8 cellular contexts compared by ENCODE assay signal in the genomic region with DNA sequence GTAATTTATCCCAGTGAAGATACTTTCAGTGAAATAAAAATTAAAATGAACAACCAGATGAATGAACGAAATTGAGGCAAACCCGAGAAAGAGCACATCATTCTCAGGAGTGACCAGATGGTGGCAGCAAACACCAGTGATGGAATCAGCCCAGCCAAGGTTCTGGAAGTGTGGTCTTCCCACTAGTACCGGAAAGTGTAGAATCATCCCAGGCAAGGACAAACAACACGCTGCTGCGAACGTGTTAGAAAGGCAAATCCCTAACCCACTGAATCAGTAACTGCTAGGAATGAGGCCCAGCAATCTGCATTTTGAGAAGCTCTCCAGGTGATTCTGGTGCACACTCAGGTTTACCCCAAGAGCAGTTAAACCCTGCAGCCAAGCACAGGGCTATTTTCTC. TPM values are rescaled to one million over a fixed set of nuclear protein-coding genes. Genes with fewer than 3 reads are reported as not detected.
DNase-seq lines count a peak whose midpoint lies in the region; ATAC-seq and TF ChIP-seq lines count a peak whose summit lies in the region.

No MANE protein-coding gene starts in this region.

- no peak overlapping the region for H3K27ac Mint-ChIP-seq in activated naive CD4-positive, alpha-beta T cell treated with anti-CD3 and anti-CD28 coated beads for 36 hours
- no peak overlapping the region for H3K27ac Mint-ChIP-seq in neural crest cell (ENCODE audit: unreplicated experiment)

- H3K36me3 ChIP-seq in fibroblast of lung (ENCODE audit: control insufficient read depth, insufficient read depth, low read length) = no peaks in the 10 kb centered on the region

- no peak overlapping the region for H3K4me3 ChIP-seq in fibroblast of lung (replicated peaks in 1 of 4; ENCODE audit: control extremely low read depth in 1 of 4, insufficient read depth in 1 of 4, low read depth in 3 of 4, low read length in 4 of 4)

- no peaks in the 10 kb centered on the region for H3K4me1 Mint-ChIP-seq in activated naive CD4-positive, alpha-beta T cell treated with anti-CD3 and anti-CD28 coated beads for 36 hours (ENCODE audit: low read depth)
- peaks cover 9% of the 10 kb centered on the region for H3K4me1 Mint-ChIP-seq in neural crest cell

- no peak overlapping the region for H3K4me3 Mint-ChIP-seq in activated naive CD4-positive, alpha-beta T cell treated with anti-CD3 and anti-CD28 coated beads for 36 hours
- no peak overlapping the region for H3K4me3 Mint-ChIP-seq in neural crest cell

- intact Hi-C loops in activated naive CD4-positive, alpha-beta T cell treated with anti-CD3 and anti-CD28 coated beads for 36 hours (cut with micrococcal nuclease) = loop anchor here (5.0 to 10.0 kb wide), 2 partner anchors 320 to 683 kb away; no protein-coding TSS in a partner anchor

- no peaks in the 10 kb centered on the region for H4K20me1 ChIP-seq in fibroblast of lung (ENCODE audit: control insufficient read depth, extremely low read depth, insufficient read depth, low read length)

- H3K4me2 ChIP-seq in fibroblast of lung (ENCODE audit: extremely low read depth, insufficient read depth, low read length) = no peak overlapping the region

- H3K4me1 ChIP-seq in fibroblast of lung (ENCODE audit: control insufficient read depth, extremely low read depth, insufficient read depth, low read length) = no peaks in the 10 kb centered on the region

- H3K9me3 ChIP-seq in fibroblast of lung (ENCODE audit: control insufficient read depth, insufficient read depth, low read depth, low read length) = no peaks in the 10 kb centered on the region

- no peak overlapping the region for H2AFZ ChIP-seq in fibroblast of lung (ENCODE audit: low read length)

- H3K27ac ChIP-seq in fibroblast of lung (ENCODE audit: insufficient read depth, low read length) = no peak overlapping the region

- CTCF ChIA-PET in activated naive CD4-positive, alpha-beta T cell treated with anti-CD3 and anti-CD28 coated beads for 36 hours (lab: Charles Lee) = interaction anchor here (0.6 to 1.8 kb wide), 10 partner anchors 12 to 680 kb away, joined by 3 to 7 read pairs (median 3); no protein-coding TSS in a partner anchor

- peaks cover 23% of the 10 kb centered on the region for H3K27me3 Mint-ChIP-seq in activated naive CD4-positive, alpha-beta T cell treated with anti-CD3 and anti-CD28 coated beads for 36 hours (ENCODE audit: low read depth)
- H3K27me3 Mint-ChIP-seq in neural crest cell (ENCODE audit: low read depth) = peaks cover 21% of the 10 kb centered on the region

- H3K27me3 ChIP-seq in fibroblast of lung (ENCODE audit: control insufficient read depth, insufficient read depth, low read length) = peaks cover 3% of the 10 kb centered on the region

- peak; percentile 83 for TF ChIP-seq CTCF in LNCAP (IDR thresholded peaks at IDR 0.05)
- peak; percentile 84 to 85 for TF ChIP-seq CTCF in fibroblast of lung (conservative IDR thresholded peaks at IDR 0.05 in 1 of 2, IDR thresholded peaks at IDR 0.05 in 1 of 2; ENCODE audit: low read depth in 1 of 2, low read length in 2 of 2)
- TF ChIP-seq CTCF in neural crest cell (conservative IDR thresholded peaks at IDR 0.05) = peak; percentile 90

- peak; percentile 85 for ATAC-seq in SK-N-SH treated with all-trans-retinoic acid at 6 μM for 48 hours

- no peaks in the 10 kb centered on the region for H3K79me2 ChIP-seq in fibroblast of lung (ENCODE audit: control insufficient read depth, insufficient read depth, low read length)

- H3K36me3 Mint-ChIP-seq in activated naive CD4-positive, alpha-beta T cell treated with anti-CD3 and anti-CD28 coated beads for 36 hours (ENCODE audit: low read depth) = no peaks in the 10 kb centered on the region
- no peaks in the 10 kb centered on the region for H3K36me3 Mint-ChIP-seq in neural crest cell (ENCODE audit: low read depth)

- DNase-seq in activated naive CD4-positive, alpha-beta T cell treated with anti-CD3 and anti-CD28 coated beads for 36 hours = peak; percentile 43
- DNase-seq in activated naive CD4-positive, alpha-beta T cell treated with anti-CD3 and anti-CD28 coated beads, Interleukin-2, amount 50 U/mL, for 16 hours = no peak
- DNase-seq in fibroblast of lung (ENCODE audit: low read depth in 2 of 2) (peak; percentile 51 to 67), neural crest cell (ENCODE audit: low read depth, low spot score) (peak; percentile 72), GM19238 (ENCODE audit: insufficient read length, low spot score) (no peak)
- DNase-seq in activated CD4-positive, CD25-positive, alpha-beta regulatory T cell (lab: John Stamatoyannopoulos, UW) = no peak

- peaks cover under 1% of the 10 kb centered on the region for H3K9me3 Mint-ChIP-seq in activated naive CD4-positive, alpha-beta T cell treated with anti-CD3 and anti-CD28 coated beads for 36 hours
- H3K9me3 Mint-ChIP-seq in neural crest cell = no peaks in the 10 kb centered on the region

- no peak overlapping the region for H3K9ac ChIP-seq in fibroblast of lung (ENCODE audit: insufficient read depth, low read length)

TF ChIP-seq in SK-N-SH treated with all-trans-retinoic acid at 6 μM for 48 hours, 23 proteins besides CTCF, POLR2A, EP300 and RAD21:
- TF ChIP-seq ESRRG (CRISPR knock-in tag; IDR thresholded peaks at IDR 0.05) = no peak
- no peak for TF ChIP-seq ZC3H10 (CRISPR knock-in tag; IDR thresholded peaks at IDR 0.05)
- no peak for TF ChIP-seq TCF4 (CRISPR knock-in tag; IDR thresholded peaks at IDR 0.05; ENCODE audit: borderline replicate concordance)
- TF ChIP-seq ZFP3 (CRISPR knock-in tag; IDR thresholded peaks at IDR 0.05) = no peak
- no peak for TF ChIP-seq ARNTL (CRISPR knock-in tag; IDR thresholded peaks at IDR 0.05; ENCODE audit: borderline replicate concordance, low read depth)
- TF ChIP-seq ISL1 (CRISPR knock-in tag; IDR thresholded peaks at IDR 0.05) = no peak
- no peak for TF ChIP-seq ZNF565 (CRISPR knock-in tag; conservative IDR thresholded peaks at IDR 0.05; ENCODE audit: low read depth)
- TF ChIP-seq TOX (CRISPR knock-in tag; IDR thresholded peaks at IDR 0.05; ENCODE audit: borderline replicate concordance) = no peak
- TF ChIP-seq PPARA (CRISPR knock-in tag; IDR thresholded peaks at IDR 0.05; ENCODE audit: borderline replicate concordance) = no peak
- TF ChIP-seq ZNF70 (CRISPR knock-in tag; IDR thresholded peaks at IDR 0.05) = no peak
- no peak for TF ChIP-seq OSR1 (CRISPR knock-in tag; IDR thresholded peaks at IDR 0.05)
- TF ChIP-seq, protein P1, sequence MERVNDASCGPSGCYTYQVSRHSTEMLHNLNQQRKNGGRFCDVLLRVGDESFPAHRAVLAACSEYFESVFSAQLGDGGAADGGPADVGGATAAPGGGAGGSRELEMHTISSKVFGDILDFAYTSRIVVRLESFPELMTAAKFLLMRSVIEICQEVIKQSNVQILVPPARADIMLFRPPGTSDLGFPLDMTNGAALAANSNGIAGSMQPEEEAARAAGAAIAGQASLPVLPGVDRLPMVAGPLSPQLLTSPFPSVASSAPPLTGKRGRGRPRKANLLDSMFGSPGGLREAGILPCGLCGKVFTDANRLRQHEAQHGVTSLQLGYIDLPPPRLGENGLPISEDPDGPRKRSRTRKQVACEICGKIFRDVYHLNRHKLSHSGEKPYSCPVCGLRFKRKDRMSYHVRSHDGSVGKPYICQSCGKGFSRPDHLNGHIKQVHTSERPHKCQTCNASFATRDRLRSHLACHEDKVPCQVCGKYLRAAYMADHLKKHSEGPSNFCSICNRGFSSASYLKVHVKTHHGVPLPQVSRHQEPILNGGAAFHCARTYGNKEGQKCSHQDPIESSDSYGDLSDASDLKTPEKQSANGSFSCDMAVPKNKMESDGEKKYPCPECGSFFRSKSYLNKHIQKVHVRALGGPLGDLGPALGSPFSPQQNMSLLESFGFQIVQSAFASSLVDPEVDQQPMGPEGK (CRISPR knock-in tag; IDR thresholded peaks at IDR 0.05; ENCODE audit: borderline replicate concordance) = no peak

RNA-seq across cellular contexts. Expression of a gene that starts 15.5 kb away (rescaled TPM):
- total RNA-seq in activated naive CD4-positive, alpha-beta T cell treated with anti-CD3 and anti-CD28 coated beads for 36 hours = not detected
- total RNA-seq in fibroblast of lung (not detected in 2 replicates), neural crest cell (16.7 and 17.9 TPM in 2 replicates)
- not detected in 2 replicates for polyA plus RNA-seq in fibroblast of lung
- not detected in 2 replicates for polyA plus RNA-seq in fibroblast of lung (2012)
- polyA minus RNA-seq in fibroblast of lung (ENCODE audit: low replicate concordance) = not detected in 2 replicates

RNA-seq across cellular contexts. Expression of a gene that starts 19.2 kb away (rescaled TPM):
- not detected for total RNA-seq in activated naive CD4-positive, alpha-beta T cell treated with anti-CD3 and anti-CD28 coated beads for 36 hours
- not detected in 2 replicates for total RNA-seq in fibroblast of lung
- polyA plus RNA-seq in fibroblast of lung = not detected in 2 replicates
- polyA plus RNA-seq in fibroblast of lung (2012) = not detected in 2 replicates
- polyA minus RNA-seq in fibroblast of lung (ENCODE audit: low replicate concordance) = not detected in 2 replicates
- total RNA-seq in neural crest cell = 2.7 and 3.3 TPM in 2 replicates

RNA-seq across cellular contexts. Expression of a gene that starts 55.7 kb away (rescaled TPM):
- total RNA-seq in activated naive CD4-positive, alpha-beta T cell treated with anti-CD3 and anti-CD28 coated beads for 36 hours = 10 to 100 TPM; 14.2 to 16.2 TPM
- total RNA-seq in fibroblast of lung (12.6 and 14.4 TPM in 2 replicates), neural crest cell (19.7 and 23.0 TPM in 2 replicates)
- 6.2 and 6.9 TPM in 2 replicates for polyA plus RNA-seq in fibroblast of lung
- polyA plus RNA-seq in fibroblast of lung (2012) = 4.8 and 5.0 TPM in 2 replicates
- 27.5 and 32.4 TPM in 2 replicates for polyA minus RNA-seq in fibroblast of lung (ENCODE audit: low replicate concordance)

Comparison
In these comparisons a context has a peak if more than half of its experiments do, and no peak if none do; other contexts are left out.
1. DNase-seq: peak in activated naive CD4-positive, alpha-beta T cell treated with anti-CD3 and anti-CD28 coated beads for 36 hours (single experiment), fibroblast of lung (2 of 2) and neural crest cell (single experiment); none in activated naive CD4-positive, alpha-beta T cell treated with anti-CD3 and anti-CD28 coated beads, Interleukin-2, amount 50 U/mL, for 16 hours (single experiment), activated CD4-positive, CD25-positive, alpha-beta regulatory T cell (0 of 4) and GM19238 (single experiment).
2. RNA of a gene that starts 15.5 kb away (total RNA-seq): 16.7 to 17.9 TPM in neural crest cell; not detected in activated naive CD4-positive, alpha-beta T cell treated with anti-CD3 and anti-CD28 coated beads for 36 hours and not detected in fibroblast of lung; every median in the first group is over 10 times any median in the second.
3. Peak in every context shown above with its lines, with median percentiles within 50 percentile points of each other: CTCF ChIP-seq.